Comparison of ENCODE assay signal across 8 cellular contexts in the genomic region with DNA sequence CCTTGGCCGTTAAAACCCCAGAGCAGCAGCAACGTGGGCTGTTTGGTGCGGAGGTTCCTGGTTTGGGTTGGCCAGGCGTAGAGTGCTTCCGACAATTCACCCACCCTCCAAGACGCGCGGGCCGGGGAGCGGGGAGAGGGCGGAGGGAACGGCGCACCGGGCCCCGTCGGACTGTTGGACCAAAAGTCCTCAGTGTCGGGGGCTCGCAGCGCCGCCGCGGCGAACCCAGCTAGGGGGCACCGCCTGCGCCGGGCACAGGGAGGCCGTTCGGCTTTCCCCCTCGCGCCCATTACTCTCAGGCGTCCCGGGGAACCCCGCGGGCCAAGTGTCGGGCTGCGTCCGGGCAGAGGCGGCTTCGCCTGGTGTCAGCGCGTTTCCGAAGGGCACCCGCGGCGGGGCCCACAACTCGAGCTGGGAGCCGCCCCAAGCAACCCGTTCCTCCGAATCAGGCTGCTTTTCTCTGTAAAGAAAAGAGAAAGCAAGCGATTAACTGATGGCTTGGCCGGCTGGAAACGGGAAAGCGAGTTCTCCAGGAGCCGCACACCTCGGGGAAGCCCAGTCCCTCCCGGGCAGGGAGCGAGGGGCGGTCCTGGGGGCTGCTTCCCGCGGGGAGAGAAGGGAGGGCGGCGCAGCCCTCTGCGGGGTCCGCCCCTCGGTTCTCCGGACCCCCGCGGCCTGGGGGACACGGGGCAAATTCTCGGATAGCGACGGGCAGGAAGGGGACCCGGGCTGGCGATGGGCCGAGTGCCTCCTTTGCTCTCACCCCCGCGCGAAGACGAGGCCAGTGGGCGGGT.
DNase-seq lines count a peak whose midpoint lies in the region; ATAC-seq and TF ChIP-seq lines count a peak whose summit lies in the region.

No MANE protein-coding gene starts in this region.

- ATAC-seq in HG02840 (IDR thresholded peaks at IDR 0.05; ENCODE audit: low FRiP score, unreplicated experiment), result no peak

- in situ Hi-C loops in KBM-7 (cut with MboI; ENCODE audit: low pct_unique_long_range_greater_than_20kb, low sequenced_read_pairs), result no loop called here

- H3K27me3 ChIP-seq in BE2C, result peaks cover 22% of the 10 kb centered on the region
- no peaks in the 10 kb centered on the region for H3K27me3 ChIP-seq in neuron (ENCODE audit: insufficient read depth, low read length)

- H3K9me3 ChIP-seq in BE2C, result no peaks in the 10 kb centered on the region
- H3K9me3 ChIP-seq in neuron (ENCODE audit: low read length), result no peaks in the 10 kb centered on the region

- TF ChIP-seq CTCF in BE2C (IDR thresholded peaks at IDR 0.05; ENCODE audit: low read depth, low read length) (no peak), foreskin fibroblast (IDR thresholded peaks at IDR 0.05; ENCODE audit: low read depth, low read length) (no peak)

- H3K4me3 ChIP-seq in BE2C (ENCODE audit: low read depth, low read length), result peak overlapping the region; percentile 53
- peak overlapping the region; percentile 52 to 56 for H3K4me3 ChIP-seq in foreskin fibroblast (ENCODE audit: low read depth in 1 of 2, low read length in 2 of 2)
- H3K4me3 ChIP-seq in neuron (ENCODE audit: low read length), result peak overlapping the region; percentile 39

- peak; percentile 30 for DNase-seq in BE2C
- peak; percentile 32 for DNase-seq in KBM-7
- peak; percentile 74 to 76 for DNase-seq in activated T-cell treated with anti-CD3 and anti-CD28 coated beads, Interleukin-2, amount 50 U/mL, for 48 hours
- DNase-seq in foreskin fibroblast, result peak; percentile 16 to 52
- no peak for DNase-seq in GM19240 (ENCODE audit: insufficient read length, low spot score)
- DNase-seq in NCI-H187 treated with DMSO at 0.1 percent for 48 hours (lab: John Stamatoyannopoulos, UW), result no peak

- H3K36me3 ChIP-seq in BE2C (no peaks in the 10 kb centered on the region), neuron (ENCODE audit: insufficient read depth, low read length) (peaks cover 6% of the 10 kb centered on the region)

- H3K4me1 ChIP-seq in BE2C, result peaks cover 12% of the 10 kb centered on the region
- H3K4me1 ChIP-seq in neuron (ENCODE audit: insufficient read depth, low read length), result peaks cover 19% of the 10 kb centered on the region

- H2AFZ ChIP-seq in neuron (ENCODE audit: low read depth, low read length), result no peak overlapping the region

Comparison
In these comparisons a context has a peak if more than half of its experiments do, and no peak if none do; other contexts are left out.
1. DNase-seq: peak in BE2C (single experiment), KBM-7 (single experiment), activated T-cell treated with anti-CD3 and anti-CD28 coated beads, Interleukin-2, amount 50 U/mL, for 48 hours (2 of 2) and foreskin fibroblast (2 of 2); none in GM19240 (single experiment) and NCI-H187 treated with DMSO at 0.1 percent for 48 hours (single experiment).
2. Peak in every context shown above with its lines, with median percentiles within 50 percentile points of each other: H3K4me3 ChIP-seq.